ENCODE assay signal across 1 cellular context in genomic region chr22:29597871-29598746, GRCh38.
TF ChIP-seq lines count a peak whose summit lies in the region.

No MANE protein-coding gene starts in this region.

TF ChIP-seq in GM23338, 12 proteins besides CTCF, POLR2A, EP300 and RAD21:
- peak; percentile 16; the same call in 1 of the 2 replicates for TF ChIP-seq POLR2AphosphoS5 (IDR thresholded peaks at IDR 0.05; ENCODE audit: low read depth)
TF ChIP-seq in GM23338: peak in this region for 1; not testable (repeated sequence) for 11.
